Comparison of ENCODE assay signal across 1 cellular context in the genomic region with DNA sequence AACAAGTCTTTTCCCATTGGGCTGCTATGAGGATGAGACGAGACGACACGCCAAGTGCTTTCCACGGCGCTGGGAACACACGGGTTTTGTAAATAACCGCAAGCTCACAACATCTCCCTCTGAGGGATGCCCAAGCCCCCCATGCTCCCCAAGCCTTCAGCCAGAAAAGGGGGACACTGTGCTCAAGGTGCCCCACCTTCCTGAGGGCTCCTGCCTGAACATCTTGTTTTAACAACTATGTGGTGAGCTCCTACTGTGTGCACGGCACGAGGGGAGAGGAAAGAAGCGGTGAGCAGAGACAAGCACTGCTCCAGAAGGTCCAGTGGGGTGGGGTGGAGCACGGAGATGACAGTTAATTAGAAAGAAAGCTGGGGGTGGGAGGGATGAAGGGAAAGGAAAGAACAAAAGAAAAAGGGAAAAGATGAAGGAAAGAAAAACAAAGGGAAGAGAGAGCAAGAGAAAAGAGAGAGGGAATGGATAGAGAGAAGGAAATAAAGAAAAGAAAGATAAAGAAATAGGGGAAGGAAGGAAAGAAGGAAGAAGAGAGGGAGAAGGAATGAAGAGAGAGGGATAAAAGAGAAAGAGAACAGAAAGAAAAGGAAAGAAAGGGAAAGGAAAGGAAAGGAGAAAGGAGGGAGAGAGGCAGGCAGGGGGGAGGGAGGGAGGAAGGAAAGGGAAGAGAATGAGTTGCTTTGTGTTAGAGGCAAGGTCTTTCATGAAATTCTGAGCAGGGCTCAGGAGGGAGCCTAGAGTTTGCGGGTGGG.
TF ChIP-seq lines count a peak whose summit lies in the region.

No MANE protein-coding gene starts in this region.

TF ChIP-seq in GM23338, 12 proteins besides CTCF, POLR2A, EP300 and RAD21 (continued from another document):
- TF ChIP-seq, protein P1, sequence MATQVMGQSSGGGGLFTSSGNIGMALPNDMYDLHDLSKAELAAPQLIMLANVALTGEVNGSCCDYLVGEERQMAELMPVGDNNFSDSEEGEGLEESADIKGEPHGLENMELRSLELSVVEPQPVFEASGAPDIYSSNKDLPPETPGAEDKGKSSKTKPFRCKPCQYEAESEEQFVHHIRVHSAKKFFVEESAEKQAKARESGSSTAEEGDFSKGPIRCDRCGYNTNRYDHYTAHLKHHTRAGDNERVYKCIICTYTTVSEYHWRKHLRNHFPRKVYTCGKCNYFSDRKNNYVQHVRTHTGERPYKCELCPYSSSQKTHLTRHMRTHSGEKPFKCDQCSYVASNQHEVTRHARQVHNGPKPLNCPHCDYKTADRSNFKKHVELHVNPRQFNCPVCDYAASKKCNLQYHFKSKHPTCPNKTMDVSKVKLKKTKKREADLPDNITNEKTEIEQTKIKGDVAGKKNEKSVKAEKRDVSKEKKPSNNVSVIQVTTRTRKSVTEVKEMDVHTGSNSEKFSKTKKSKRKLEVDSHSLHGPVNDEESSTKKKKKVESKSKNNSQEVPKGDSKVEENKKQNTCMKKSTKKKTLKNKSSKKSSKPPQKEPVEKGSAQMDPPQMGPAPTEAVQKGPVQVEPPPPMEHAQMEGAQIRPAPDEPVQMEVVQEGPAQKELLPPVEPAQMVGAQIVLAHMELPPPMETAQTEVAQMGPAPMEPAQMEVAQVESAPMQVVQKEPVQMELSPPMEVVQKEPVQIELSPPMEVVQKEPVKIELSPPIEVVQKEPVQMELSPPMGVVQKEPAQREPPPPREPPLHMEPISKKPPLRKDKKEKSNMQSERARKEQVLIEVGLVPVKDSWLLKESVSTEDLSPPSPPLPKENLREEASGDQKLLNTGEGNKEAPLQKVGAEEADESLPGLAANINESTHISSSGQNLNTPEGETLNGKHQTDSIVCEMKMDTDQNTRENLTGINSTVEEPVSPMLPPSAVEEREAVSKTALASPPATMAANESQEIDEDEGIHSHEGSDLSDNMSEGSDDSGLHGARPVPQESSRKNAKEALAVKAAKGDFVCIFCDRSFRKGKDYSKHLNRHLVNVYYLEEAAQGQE (IDR thresholded peaks at IDR 0.05; ENCODE audit: unreplicated experiment) = no peak
- TF ChIP-seq STAT1 (IDR thresholded peaks at IDR 0.05; ENCODE audit: unreplicated experiment) (no peak), CREB1 (CRISPR knock-in tag; IDR thresholded peaks at IDR 0.05; ENCODE audit: low read depth) (no peak), NANOG (IDR thresholded peaks at IDR 0.05; ENCODE audit: borderline replicate concordance) (no peak), EZH2phosphoT487 (IDR thresholded peaks at IDR 0.05; ENCODE audit: unreplicated experiment) (no peak), ZNF331 (CRISPR knock-in tag; IDR thresholded peaks at IDR 0.05; ENCODE audit: low read depth) (no peak), ZNF114 (CRISPR knock-in tag; IDR thresholded peaks at IDR 0.05) (no peak), JUNB (IDR thresholded peaks at IDR 0.05; ENCODE audit: unreplicated experiment) (no peak), POLR2AphosphoS5 (IDR thresholded peaks at IDR 0.05; ENCODE audit: low read depth) (no peak)
- TF ChIP-seq, protein P2, sequence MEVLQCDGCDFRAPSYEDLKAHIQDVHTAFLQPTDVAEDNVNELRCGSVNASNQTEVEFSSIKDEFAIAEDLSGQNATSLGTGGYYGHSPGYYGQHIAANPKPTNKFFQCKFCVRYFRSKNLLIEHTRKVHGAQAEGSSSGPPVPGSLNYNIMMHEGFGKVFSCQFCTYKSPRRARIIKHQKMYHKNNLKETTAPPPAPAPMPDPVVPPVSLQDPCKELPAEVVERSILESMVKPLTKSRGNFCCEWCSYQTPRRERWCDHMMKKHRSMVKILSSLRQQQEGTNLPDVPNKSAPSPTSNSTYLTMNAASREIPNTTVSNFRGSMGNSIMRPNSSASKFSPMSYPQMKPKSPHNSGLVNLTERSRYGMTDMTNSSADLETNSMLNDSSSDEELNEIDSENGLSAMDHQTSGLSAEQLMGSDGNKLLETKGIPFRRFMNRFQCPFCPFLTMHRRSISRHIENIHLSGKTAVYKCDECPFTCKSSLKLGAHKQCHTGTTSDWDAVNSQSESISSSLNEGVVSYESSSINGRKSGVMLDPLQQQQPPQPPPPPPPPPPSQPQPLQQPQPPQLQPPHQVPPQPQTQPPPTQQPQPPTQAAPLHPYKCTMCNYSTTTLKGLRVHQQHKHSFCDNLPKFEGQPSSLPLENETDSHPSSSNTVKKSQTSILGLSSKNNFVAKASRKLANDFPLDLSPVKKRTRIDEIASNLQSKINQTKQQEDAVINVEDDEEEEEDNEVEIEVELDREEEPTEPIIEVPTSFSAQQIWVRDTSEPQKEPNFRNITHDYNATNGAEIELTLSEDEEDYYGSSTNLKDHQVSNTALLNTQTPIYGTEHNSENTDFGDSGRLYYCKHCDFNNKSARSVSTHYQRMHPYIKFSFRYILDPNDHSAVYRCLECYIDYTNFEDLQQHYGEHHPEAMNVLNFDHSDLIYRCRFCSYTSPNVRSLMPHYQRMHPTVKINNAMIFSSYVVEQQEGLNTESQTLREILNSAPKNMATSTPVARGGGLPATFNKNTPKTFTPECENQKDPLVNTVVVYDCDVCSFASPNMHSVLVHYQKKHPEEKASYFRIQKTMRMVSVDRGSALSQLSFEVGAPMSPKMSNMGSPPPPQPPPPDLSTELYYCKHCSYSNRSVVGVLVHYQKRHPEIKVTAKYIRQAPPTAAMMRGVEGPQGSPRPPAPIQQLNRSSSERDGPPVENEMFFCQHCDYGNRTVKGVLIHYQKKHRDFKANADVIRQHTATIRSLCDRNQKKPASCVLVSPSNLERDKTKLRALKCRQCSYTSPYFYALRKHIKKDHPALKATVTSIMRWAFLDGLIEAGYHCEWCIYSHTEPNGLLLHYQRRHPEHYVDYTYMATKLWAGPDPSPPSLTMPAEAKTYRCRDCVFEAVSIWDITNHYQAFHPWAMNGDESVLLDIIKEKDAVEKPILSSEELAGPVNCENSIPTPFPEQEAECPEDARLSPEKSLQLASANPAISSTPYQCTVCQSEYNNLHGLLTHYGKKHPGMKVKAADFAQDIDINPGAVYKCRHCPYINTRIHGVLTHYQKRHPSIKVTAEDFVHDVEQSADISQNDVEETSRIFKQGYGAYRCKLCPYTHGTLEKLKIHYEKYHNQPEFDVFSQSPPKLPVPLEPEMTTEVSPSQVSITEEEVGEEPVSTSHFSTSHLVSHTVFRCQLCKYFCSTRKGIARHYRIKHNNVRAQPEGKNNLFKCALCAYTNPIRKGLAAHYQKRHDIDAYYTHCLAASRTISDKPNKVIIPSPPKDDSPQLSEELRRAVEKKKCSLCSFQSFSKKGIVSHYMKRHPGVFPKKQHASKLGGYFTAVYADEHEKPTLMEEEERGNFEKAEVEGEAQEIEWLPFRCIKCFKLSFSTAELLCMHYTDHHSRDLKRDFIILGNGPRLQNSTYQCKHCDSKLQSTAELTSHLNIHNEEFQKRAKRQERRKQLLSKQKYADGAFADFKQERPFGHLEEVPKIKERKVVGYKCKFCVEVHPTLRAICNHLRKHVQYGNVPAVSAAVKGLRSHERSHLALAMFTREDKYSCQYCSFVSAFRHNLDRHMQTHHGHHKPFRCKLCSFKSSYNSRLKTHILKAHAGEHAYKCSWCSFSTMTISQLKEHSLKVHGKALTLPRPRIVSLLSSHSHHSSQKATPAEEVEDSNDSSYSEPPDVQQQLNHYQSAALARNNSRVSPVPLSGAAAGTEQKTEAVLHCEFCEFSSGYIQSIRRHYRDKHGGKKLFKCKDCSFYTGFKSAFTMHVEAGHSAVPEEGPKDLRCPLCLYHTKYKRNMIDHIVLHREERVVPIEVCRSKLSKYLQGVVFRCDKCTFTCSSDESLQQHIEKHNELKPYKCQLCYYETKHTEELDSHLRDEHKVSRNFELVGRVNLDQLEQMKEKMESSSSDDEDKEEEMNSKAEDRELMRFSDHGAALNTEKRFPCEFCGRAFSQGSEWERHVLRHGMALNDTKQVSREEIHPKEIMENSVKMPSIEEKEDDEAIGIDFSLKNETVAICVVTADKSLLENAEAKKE (CRISPR knock-in tag; IDR thresholded peaks at IDR 0.05) = no peak
- TF ChIP-seq, protein P3, sequence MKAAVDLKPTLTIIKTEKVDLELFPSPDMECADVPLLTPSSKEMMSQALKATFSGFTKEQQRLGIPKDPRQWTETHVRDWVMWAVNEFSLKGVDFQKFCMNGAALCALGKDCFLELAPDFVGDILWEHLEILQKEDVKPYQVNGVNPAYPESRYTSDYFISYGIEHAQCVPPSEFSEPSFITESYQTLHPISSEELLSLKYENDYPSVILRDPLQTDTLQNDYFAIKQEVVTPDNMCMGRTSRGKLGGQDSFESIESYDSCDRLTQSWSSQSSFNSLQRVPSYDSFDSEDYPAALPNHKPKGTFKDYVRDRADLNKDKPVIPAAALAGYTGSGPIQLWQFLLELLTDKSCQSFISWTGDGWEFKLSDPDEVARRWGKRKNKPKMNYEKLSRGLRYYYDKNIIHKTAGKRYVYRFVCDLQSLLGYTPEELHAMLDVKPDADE (IDR thresholded peaks at IDR 0.05) = no peak
